Comparison of ENCODE assay signal across 16 cellular contexts in genomic region chr2:234615643-234616356, GRCh38.
DNase-seq lines count a peak whose midpoint lies in the region; ATAC-seq and TF ChIP-seq lines count a peak whose summit lies in the region.
"Had no signal": no experiment of that assay in that cellular context is flagged by ENCODE, and none has a peak within 500 bp of the region (broad histone marks: within the 10 kb centered on the region; RNA-seq: fewer than 3 reads in every experiment).

No MANE protein-coding gene starts in this region.

- WGBS in esophagus muscularis mucosa: 81% methylated on average over 6 of the region's 6 CpGs
- 59% methylated on average over 5 of the region's 6 CpGs for WGBS in right lobe of liver (ENCODE audit: insufficient coverage, low coverage, low lambda C conversion rate, missing lambda C conversion rate)
- WGBS in thyroid gland, 2 donors: 63 to 68% methylated on average over 6 of the region's 6 CpGs

- no peak for TF ChIP-seq CTCF in AG04450 (IDR thresholded peaks at IDR 0.05; ENCODE audit: low read depth, low read length)
- TF ChIP-seq CTCF in esophagus muscularis mucosa (IDR thresholded peaks at IDR 0.05): no peak
- TF ChIP-seq CTCF in right lobe of liver (IDR thresholded peaks at IDR 0.05): no peak
- TF ChIP-seq CTCF in chondrocyte (IDR thresholded peaks at IDR 0.05): no peak
- TF ChIP-seq CTCF in thyroid gland (IDR thresholded peaks at IDR 0.05): no peak

- H3K27me3 Mint-ChIP-seq in chondrocyte (ENCODE audit: low read depth): no peaks in the 10 kb centered on the region

- no peaks in the 10 kb centered on the region for H3K27me3 ChIP-seq in AG04450 (ENCODE audit: control insufficient read depth, insufficient read depth, low read length)
- H3K27me3 ChIP-seq in MG63: no peaks in the 10 kb centered on the region
- no peaks in the 10 kb centered on the region for H3K27me3 ChIP-seq in esophagus muscularis mucosa
- H3K27me3 ChIP-seq in right lobe of liver: no peaks in the 10 kb centered on the region
- no peaks in the 10 kb centered on the region for H3K27me3 ChIP-seq in thyroid gland
- H3K27me3 ChIP-seq: Peyer's patch had no signal

- intact Hi-C loops in esophagus muscularis mucosa (cut with DNase I): no loop called here
- intact Hi-C loops in right lobe of liver (cut with DNase I): no loop called here
- intact Hi-C loops in thyroid gland (cut with DNase I): no loop called here

- H3K9me3 Mint-ChIP-seq in chondrocyte (ENCODE audit: low read depth): peaks cover 7% of the 10 kb centered on the region

- no peaks in the 10 kb centered on the region for H3K4me1 Mint-ChIP-seq in chondrocyte (ENCODE audit: low read depth)

- TF ChIP-seq POLR2A in esophagus muscularis mucosa (IDR thresholded peaks at IDR 0.05; ENCODE audit: low read depth): no peak
- TF ChIP-seq POLR2A in right lobe of liver (IDR thresholded peaks at IDR 0.05): no peak
- TF ChIP-seq POLR2A in thyroid gland (IDR thresholded peaks at IDR 0.05): no peak

- peak; percentile 41 to 82 (median 60) for ATAC-seq in right lobe of liver
- ATAC-seq: GM12878 had no signal

- H3K9me3 ChIP-seq in AG04450 (ENCODE audit: control insufficient read depth, insufficient read depth, low read length): no peaks in the 10 kb centered on the region
- peaks cover 10% of the 10 kb centered on the region for H3K9me3 ChIP-seq in MG63
- no peaks in the 10 kb centered on the region for H3K9me3 ChIP-seq in esophagus muscularis mucosa
- H3K9me3 ChIP-seq in right lobe of liver: no peaks in the 10 kb centered on the region
- H3K9me3 ChIP-seq in thyroid gland: no peaks in the 10 kb centered on the region
- H3K9me3 ChIP-seq: Caco-2, Peyer's patch had no signal

- H3K36me3 Mint-ChIP-seq in chondrocyte (ENCODE audit: low read depth): peaks cover 3% of the 10 kb centered on the region

- no peak for TF ChIP-seq EP300 in esophagus muscularis mucosa (IDR thresholded peaks at IDR 0.05)

- H3K4me3 ChIP-seq in AG04450 (ENCODE audit: low read depth, low read length) (no peak overlapping the region), MG63 (no peak overlapping the region), esophagus muscularis mucosa (no peak overlapping the region), right lobe of liver (no peak overlapping the region), thyroid gland (replicated peaks in 1 of 3) (no peak overlapping the region)
- H3K4me3 ChIP-seq: GM12878, Peyer's patch had no signal

- no peak for DNase-seq in AG04450 (ENCODE audit: low read depth, low spot score)
- peak; percentile 45 for DNase-seq in MG63
- peak; percentile 42 for DNase-seq in esophagus muscularis mucosa (ENCODE audit: extremely low spot score)
- DNase-seq in right lobe of liver: no peak
- no peak for DNase-seq in chondrocyte (ENCODE audit: low spot score)
- no peak for DNase-seq in thyroid gland
- no peak for DNase-seq in NCI-H345 treated with DMSO at 0.1 percent for 48 hours (lab: John Stamatoyannopoulos, UW; ENCODE audit: unreplicated experiment)
- DNase-seq: Caco-2; CD4-positive, alpha-beta T cell; NCI-H1417 treated with DMSO at 0.1 percent for 48 hours; NCI-H187 treated with DMSO at 0.1 percent for 48 hours; NCI-H226; NCI-H524 treated with DMSO at 0.1 percent for 48 hours; Peyer's patch had no signal

- H3K4me3 Mint-ChIP-seq in chondrocyte (ENCODE audit: unreplicated experiment): no peak overlapping the region
- H3K4me3 Mint-ChIP-seq: CD4-positive, alpha-beta T cell had no signal

- POLR2A ChIA-PET in AG04450 (lab: Yijun Ruan, JAX): interaction anchor here (0.7 kb wide), 1 partner anchor 334 kb away, joined by 3 read pairs; no protein-coding TSS in a partner anchor

- CTCF ChIA-PET in AG04450 (lab: Charles Lee): interaction anchor here (0.6 kb wide), 1 partner anchor 667 kb away, joined by 3 read pairs; no protein-coding TSS in a partner anchor

- H3K36me3 ChIP-seq in MG63: no peaks in the 10 kb centered on the region
- H3K36me3 ChIP-seq in esophagus muscularis mucosa: no peaks in the 10 kb centered on the region
- no peaks in the 10 kb centered on the region for H3K36me3 ChIP-seq in right lobe of liver
- H3K36me3 ChIP-seq in thyroid gland: no peaks in the 10 kb centered on the region
- H3K36me3 ChIP-seq: Peyer's patch had no signal

- no peak overlapping the region for H3K27ac Mint-ChIP-seq in chondrocyte (ENCODE audit: unreplicated experiment)
- H3K27ac Mint-ChIP-seq: CD4-positive, alpha-beta T cell had no signal

- no peaks in the 10 kb centered on the region for H3K4me1 ChIP-seq in esophagus muscularis mucosa
- peaks cover 0 to 4% (median 0%) of the 10 kb centered on the region in 4 donors for H3K4me1 ChIP-seq in right lobe of liver
- H3K4me1 ChIP-seq in thyroid gland: no peaks in the 10 kb centered on the region
- H3K4me1 ChIP-seq: Caco-2, Peyer's patch had no signal

- H3K27ac ChIP-seq in AG04450 (ENCODE audit: low read depth, low read length): peak overlapping the region; percentile 24
- H3K27ac ChIP-seq in esophagus muscularis mucosa (replicated peaks in 1 of 4): no peak overlapping the region
- no peak overlapping the region for H3K27ac ChIP-seq in right lobe of liver
- H3K27ac ChIP-seq in thyroid gland: no peak overlapping the region
- H3K27ac ChIP-seq: KMS-11, Peyer's patch had no signal

Comparison
In these comparisons a context has a peak if more than half of its experiments do, and no peak if none do; other contexts are left out.
1. DNase-seq: peak in MG63 (single experiment) and esophagus muscularis mucosa (single experiment); none in AG04450 (single experiment), right lobe of liver (0 of 3), chondrocyte (single experiment), thyroid gland (0 of 2) and NCI-H345 treated with DMSO at 0.1 percent for 48 hours (single experiment).